19 cellular contexts compared by ENCODE assay signal in genomic region chr19:49110567-49110966, GRCh38. TPM values are rescaled to one million over a fixed set of nuclear protein-coding genes. Genes with fewer than 3 reads are reported as not detected.
DNase-seq lines count a peak whose midpoint lies in the region; ATAC-seq and TF ChIP-seq lines count a peak whose summit lies in the region.
"Had no signal": no experiment of that assay in that cellular context is flagged by ENCODE, and none has a peak within 500 bp of the region (broad histone marks: within the 10 kb centered on the region; RNA-seq: fewer than 3 reads in every experiment).

No MANE protein-coding gene starts in this region.

- H3K27me3 ChIP-seq in GM23248 (replicated peaks; ENCODE audit: insufficient read depth) (no peaks in the 10 kb centered on the region), skeletal muscle tissue (ENCODE audit: control insufficient read depth in 3 of 3, insufficient read depth in 3 of 3, low read length in 3 of 3) (no peaks in the 10 kb centered on the region)
- H3K27me3 ChIP-seq: heart right ventricle had no signal

- no peaks in the 10 kb centered on the region; the same call in 1 of the 2 replicates for H4K20me1 ChIP-seq in GM23248 (ENCODE audit: insufficient read depth)

- H3K36me3 ChIP-seq in GM23248 (ENCODE audit: low read depth) (peaks cover 18% of the 10 kb centered on the region; the same call in 1 of the 2 replicates), skeletal muscle tissue (ENCODE audit: control insufficient read depth in 3 of 3, insufficient read depth in 3 of 3, low read length in 3 of 3) (peaks cover 22 to 34% (median 32%) of the 10 kb centered on the region in 3 donors)

- in situ Hi-C loops in GM23248 (cut with MboI): no loop called here

- H3K4me3 Mint-ChIP-seq in activated T-helper 17 cell treated with anti-CD3 and anti-CD28 coated beads, Interleukin-2, amount 50 U/mL, for 72 hours: no peak overlapping the region
- H3K4me3 Mint-ChIP-seq: activated CD4-positive, alpha-beta T cell treated with anti-CD3 and anti-CD28 coated beads, Interleukin-2, amount 10 ng/mL, durations not matched to agents 24 days and 14 days; activated naive CD8-positive, alpha-beta T cell treated with anti-CD3 and anti-CD28 coated beads for 36 hours had no signal

- H3F3A ChIP-seq in GM23248 (ENCODE audit: insufficient read depth): peaks cover 46% of the 10 kb centered on the region

- 0 to 2% methylated on average over 3 of the region's 3 CpGs for WGBS in GM23248 (ENCODE audit: low coverage in 1 of 2, low lambda C conversion rate in 2 of 2, missing lambda C conversion rate in 2 of 2), 2 experiments

- H2AFZ ChIP-seq in GM23248: no peak overlapping the region

- H3K9me3 ChIP-seq in GM23248 (ENCODE audit: low read depth) (no peaks in the 10 kb centered on the region), skeletal muscle tissue (ENCODE audit: control insufficient read depth in 3 of 3, low read length in 3 of 3) (no peaks in the 10 kb centered on the region)
- H3K9me3 ChIP-seq: heart right ventricle had no signal

- no peak for TF ChIP-seq CTCF in fibroblast of pulmonary artery (IDR thresholded peaks at IDR 0.05; ENCODE audit: low read length, missing control alignments)

- H3K27ac ChIP-seq in GM23248 (peak overlapping the region; percentile 55), skeletal muscle tissue (ENCODE audit: low read depth, low read length) (peak overlapping the region; percentile 25)

- H3K9me3 Mint-ChIP-seq in activated T-helper 17 cell treated with anti-CD3 and anti-CD28 coated beads, Interleukin-2, amount 50 U/mL, for 72 hours: no peaks in the 10 kb centered on the region
- H3K9me3 Mint-ChIP-seq: activated CD4-positive, alpha-beta T cell treated with anti-CD3 and anti-CD28 coated beads, Interleukin-2, amount 10 ng/mL, durations not matched to agents 24 days and 14 days; activated naive CD8-positive, alpha-beta T cell treated with anti-CD3 and anti-CD28 coated beads for 36 hours; naive B cell had no signal

- H3K4me3 ChIP-seq in GM23248 (no peak overlapping the region), fibroblast of pulmonary artery (replicated peaks; ENCODE audit: low read depth, low read length) (no peak overlapping the region), skeletal muscle tissue (ENCODE audit: low read length in 3 of 3) (no peak overlapping the region)
- H3K4me3 ChIP-seq: heart right ventricle had no signal

- peaks cover 13% of the 10 kb centered on the region for H3K4me1 ChIP-seq in GM23248 (ENCODE audit: insufficient read depth)
- peaks cover 30 to 48% (median 32%) of the 10 kb centered on the region in 3 donors for H3K4me1 ChIP-seq in skeletal muscle tissue (ENCODE audit: control insufficient read depth in 3 of 3, insufficient read depth in 3 of 3, low read length in 3 of 3)

- no peaks in the 10 kb centered on the region for H3K27me3 Mint-ChIP-seq in activated T-helper 17 cell treated with anti-CD3 and anti-CD28 coated beads, Interleukin-2, amount 50 U/mL, for 72 hours
- H3K27me3 Mint-ChIP-seq: activated CD4-positive, alpha-beta T cell treated with anti-CD3 and anti-CD28 coated beads, Interleukin-2, amount 10 ng/mL, durations not matched to agents 24 days and 14 days; activated naive CD8-positive, alpha-beta T cell treated with anti-CD3 and anti-CD28 coated beads for 36 hours; naive B cell had no signal

- peak overlapping the region; percentile 41 for H3K27ac Mint-ChIP-seq in activated T-helper 17 cell treated with anti-CD3 and anti-CD28 coated beads, Interleukin-2, amount 50 U/mL, for 72 hours
- H3K27ac Mint-ChIP-seq: activated CD4-positive, alpha-beta T cell treated with anti-CD3 and anti-CD28 coated beads, Interleukin-2, amount 10 ng/mL, durations not matched to agents 24 days and 14 days; activated naive CD8-positive, alpha-beta T cell treated with anti-CD3 and anti-CD28 coated beads for 36 hours; naive B cell had no signal

- no peaks in the 10 kb centered on the region for H3K79me2 ChIP-seq in GM23248 (ENCODE audit: insufficient read depth)

- H3K4me1 Mint-ChIP-seq in activated T-helper 17 cell treated with anti-CD3 and anti-CD28 coated beads, Interleukin-2, amount 50 U/mL, for 72 hours: peaks cover 16% of the 10 kb centered on the region

- no peak for ATAC-seq in activated T-helper 17 cell treated with anti-CD3 and anti-CD28 coated beads, Interleukin-2, amount 50 U/mL, for 72 hours (replicated peaks)
- ATAC-seq: heart right ventricle had no signal

- H3K36me3 Mint-ChIP-seq in activated T-helper 17 cell treated with anti-CD3 and anti-CD28 coated beads, Interleukin-2, amount 50 U/mL, for 72 hours (ENCODE audit: low read depth): peaks cover 36% of the 10 kb centered on the region

- peak; percentile 79 for DNase-seq in GM23248
- peak; percentile 58 for DNase-seq in fibroblast of pulmonary artery (ENCODE audit: low read depth)
- DNase-seq in kidney tubule cell (ENCODE audit: low spot score): no peak
- DNase-seq in NCI-H146 (lab: John Stamatoyannopoulos, UW): no peak
- DNase-seq in NCI-H2196 (lab: John Stamatoyannopoulos, UW; ENCODE audit: unreplicated experiment): no peak
- DNase-seq: activated CD4-positive, alpha-beta T cell treated with anti-CD3 and anti-CD28 coated beads, Interleukin-2, amount 10 ng/mL, durations not matched to agents 24 days and 14 days; activated naive CD8-positive, alpha-beta T cell treated with anti-CD3 and anti-CD28 coated beads for 36 hours; DMS79; heart right ventricle; kidney glomerular epithelial cell; naive B cell; NCI-H1436 treated with DMSO at 0.1 percent for 48 hours; NK-92 treated with Interleukin-12 subunit alpha and Interleukin-12 subunit beta, amount 100 ng/mL, for 24 hours; SHP77; substantia nigra had no signal

- no peak overlapping the region for H3K4me2 ChIP-seq in GM23248 (ENCODE audit: unreplicated experiment)

- H3K9ac ChIP-seq in GM23248 (peak overlapping the region; percentile 41; the same call in 1 of the 2 replicates), skeletal muscle tissue (ENCODE audit: low read depth in 1 of 3, low read length in 3 of 3) (no peak overlapping the region)

- no peaks in the 10 kb centered on the region for H3K9me2 ChIP-seq in GM23248 (ENCODE audit: insufficient read depth)

RNA-seq across cellular contexts. Expression of gene LIN7B, which starts 3.6 kb away (rescaled TPM):
- total RNA-seq in GM23248 (2014; rRNA removed; shearing (Covaris generic)): 10.7 and 12.5 TPM in 2 replicates
- polyA plus RNA-seq in GM23248 (2016; fragmentation: Nextera tagmentation; extraction: Ambion mirVana): 11.9 and 12.6 TPM in 2 replicates
- total RNA-seq in activated T-helper 17 cell treated with anti-CD3 and anti-CD28 coated beads, Interleukin-2, amount 50 U/mL, for 72 hours: 1 to 10 TPM; 4.1 to 4.7 TPM
- 18.3 TPM for total RNA-seq in skeletal muscle tissue

RNA-seq across cellular contexts. Expression of gene C19orf73, which starts 8.4 kb away (rescaled TPM):
- 0.86 TPM in 1 of 2 replicates, not detected in the other for total RNA-seq in GM23248 (2014; rRNA removed; shearing (Covaris generic))
- polyA plus RNA-seq in GM23248 (2016; fragmentation: Nextera tagmentation; extraction: Ambion mirVana): 1.0 and 1.4 TPM in 2 replicates
- 1 to 10 TPM in 1 of 2 donors, under 1 TPM in 1; 0.50 to 1.3 TPM for total RNA-seq in activated T-helper 17 cell treated with anti-CD3 and anti-CD28 coated beads, Interleukin-2, amount 50 U/mL, for 72 hours
- total RNA-seq in skeletal muscle tissue: not detected
- total RNA-seq: endothelial cell of umbilical vein had no signal

RNA-seq across cellular contexts. Expression of gene PPFIA3, which starts 8.8 kb away (rescaled TPM):
- 0.63 and 2.4 TPM in 2 replicates for total RNA-seq in GM23248 (2014; rRNA removed; shearing (Covaris generic))
- polyA plus RNA-seq in GM23248 (2016; fragmentation: Nextera tagmentation; extraction: Ambion mirVana): 1.2 TPM in 2 replicates
- total RNA-seq in activated T-helper 17 cell treated with anti-CD3 and anti-CD28 coated beads, Interleukin-2, amount 50 U/mL, for 72 hours: 1 to 10 TPM; 3.6 to 3.9 TPM
- 3.1 TPM for total RNA-seq in skeletal muscle tissue

RNA-seq across cellular contexts. Expression of gene SNRNP70, which starts 25.3 kb away (rescaled TPM):
- total RNA-seq in GM23248 (2014; rRNA removed; shearing (Covaris generic)): 146 and 184 TPM in 2 replicates
- polyA plus RNA-seq in GM23248 (2016; fragmentation: Nextera tagmentation; extraction: Ambion mirVana): 102 and 104 TPM in 2 replicates
- 100 to 1,000 TPM; 114 to 204 TPM for total RNA-seq in activated T-helper 17 cell treated with anti-CD3 and anti-CD28 coated beads, Interleukin-2, amount 50 U/mL, for 72 hours
- total RNA-seq in skeletal muscle tissue: 103 TPM

RNA-seq across cellular contexts. Expression of gene KCNA7, which starts 38.1 kb away (rescaled TPM):
- not detected in 2 replicates for total RNA-seq in GM23248 (2014; rRNA removed; shearing (Covaris generic))
- 0.04 and 0.13 TPM in 2 replicates for polyA plus RNA-seq in GM23248 (2016; fragmentation: Nextera tagmentation; extraction: Ambion mirVana)
- not detected for total RNA-seq in activated T-helper 17 cell treated with anti-CD3 and anti-CD28 coated beads, Interleukin-2, amount 50 U/mL, for 72 hours
- 3.7 TPM for total RNA-seq in skeletal muscle tissue
- total RNA-seq: activated CD4-positive, alpha-beta T cell treated with anti-CD3 and anti-CD28 coated beads, Interleukin-2, amount 10 ng/mL, durations not matched to agents 24 days and 14 days; activated naive CD8-positive, alpha-beta T cell treated with anti-CD3 and anti-CD28 coated beads for 36 hours; cerebellum; endothelial cell of umbilical vein had no signal
- polyA plus RNA-seq: endothelial cell of umbilical vein had no signal

Comparison
In these comparisons a context has a peak if more than half of its experiments do, and no peak if none do; other contexts are left out.
1. DNase-seq: peak in GM23248 (single experiment) and fibroblast of pulmonary artery (single experiment); none in kidney tubule cell (single experiment), NCI-H146 (single experiment) and NCI-H2196 (single experiment).